Comparison of ENCODE assay signal across 8 cellular contexts in genomic region chr3:118817748-118818165, GRCh38.
DNase-seq lines count a peak whose midpoint lies in the region; ATAC-seq, FAIRE-seq and TF ChIP-seq lines count a peak whose summit lies in the region.

No MANE protein-coding gene starts in this region.

- no TSS peak for BruUV-seq in mammary epithelial cell (replicated peaks; lab: Mats Ljungman, UMichigan)

- DNase-seq in A549 (ENCODE audit: low read depth in 1 of 2, low spot score in 1 of 2), result peak; percentile 44 to 70
- DNase-seq in RPMI7951 (ENCODE audit: low read depth), result peak; percentile 47
- peak; percentile 42 for DNase-seq in mammary epithelial cell
- DNase-seq in left colon, result peak in 1 of 2 donors; percentile 41
- DNase-seq in stimulated activated CD8-positive, alpha-beta memory T cell treated with anti-CD3 and anti-CD28 coated beads, Interleukin-7, amount 100 ng/mL, for 24 hours (ENCODE audit: low read depth), result peak; percentile 1

- CTCF ChIA-PET in A549 (lab: Yijun Ruan, JAX), result interaction anchor here (1.2 to 2.5 kb wide), 5 partner anchors 9 to 820 kb away, joined by 3 to 18 read pairs (median 4); no protein-coding TSS in a partner anchor
- CTCF ChIA-PET in HEK293 (lab: Yijun Ruan, JAX), result interaction anchor here (1.2 kb wide), 1 partner anchor 88 kb away, joined by 3 read pairs; no protein-coding TSS in a partner anchor
- CTCF ChIA-PET in mammary epithelial cell (lab: Charles Lee; ENCODE audit: low non-redundant PET), result no interaction called here

- 22% methylated on average over 5 of the region's 5 CpGs for WGBS in A549 (ENCODE audit: missing lambda C conversion rate)
- 26% methylated on average over 5 of the region's 5 CpGs for WGBS in mammary epithelial cell (ENCODE audit: low coverage, missing lambda C conversion rate)

- peak; percentile 91 for TF ChIP-seq CTCF in A549 (IDR thresholded peaks at IDR 0.05)
- TF ChIP-seq CTCF in GM12872 (IDR thresholded peaks at IDR 0.05; ENCODE audit: insufficient read depth, low read depth, low read length), result peak; percentile 83
- TF ChIP-seq CTCF in HEK293 (tag by site-specific recombination; IDR thresholded peaks at IDR 0.05), result no peak
- TF ChIP-seq CTCF in Loucy (conservative IDR thresholded peaks at IDR 0.05; ENCODE audit: low read length), result peak; percentile 79
- TF ChIP-seq CTCF in mammary epithelial cell (conservative IDR thresholded peaks at IDR 0.05 in 1 of 2, IDR thresholded peaks at IDR 0.05 in 1 of 2; ENCODE audit: extremely low read depth in 1 of 2, insufficient read depth in 1 of 2, low read depth in 1 of 2, low read length in 2 of 2), result peak; percentile 79 to 86

- TF ChIP-seq RAD21 in A549 (conservative IDR thresholded peaks at IDR 0.05 in 1 of 2, IDR thresholded peaks at IDR 0.05 in 1 of 2), result peak; percentile 80 to 85

- no peaks in the 10 kb centered on the region for H3K9me2 ChIP-seq in Loucy (replicated peaks; ENCODE audit: low read depth, low read length)

- peak; percentile 92 for FAIRE-seq in A549 (lab: Jason Lieb, UNC)

- H3K36me3 ChIP-seq in HEK293 (ENCODE audit: control insufficient read depth in 2 of 2, insufficient read depth in 1 of 2, low read length in 2 of 2) (no peaks in the 10 kb centered on the region), Loucy (ENCODE audit: insufficient read depth, low read length) (no peaks in the 10 kb centered on the region), mammary epithelial cell (ENCODE audit: insufficient read depth, low read length) (no peaks in the 10 kb centered on the region)

- POLR2A ChIA-PET in A549 (lab: Yijun Ruan, JAX) (no interaction called here), HEK293 (lab: Yijun Ruan, JAX) (no interaction called here)

- no peaks in the 10 kb centered on the region for H3K27me3 ChIP-seq in Loucy (ENCODE audit: insufficient read depth, low read length, poor library complexity, severe bottlenecking)
- H3K27me3 ChIP-seq in mammary epithelial cell (ENCODE audit: insufficient read depth, low read length), result no peaks in the 10 kb centered on the region

- peak; percentile 82 to 96 for ATAC-seq in A549
- peak; percentile 56 for ATAC-seq in left colon

- no peak for TF ChIP-seq POLR2A in A549 (IDR thresholded peaks at IDR 0.05; ENCODE audit: low read length)

- intact Hi-C loops in mammary epithelial cell (cut with micrococcal nuclease), result loop anchor here (2.0 to 5.0 kb wide), 2 partner anchors 180 to 1799 kb away; no protein-coding TSS in a partner anchor
- intact Hi-C loops in left colon (cut with DNase I, micrococcal nuclease), result no loop called here

- H3F3A ChIP-seq in Loucy (ENCODE audit: low read depth), result no peaks in the 10 kb centered on the region

- H3K9ac ChIP-seq in Loucy (ENCODE audit: low read depth, low read length, poor library complexity, severe bottlenecking), result no peak overlapping the region
- H3K9ac ChIP-seq in mammary epithelial cell (ENCODE audit: insufficient read depth, low read length), result no peak overlapping the region

- H3K4me2 ChIP-seq in A549 (peak overlapping the region; percentile 47; the same call in 2 of the 3 replicates), Loucy (ENCODE audit: low read depth, low read length, poor library complexity, severe bottlenecking) (no peak overlapping the region), mammary epithelial cell (ENCODE audit: insufficient read depth, low read depth, low read length) (no peak overlapping the region)

- in situ Hi-C loops in mammary epithelial cell (cut with MboI; ENCODE audit: low sequenced_read_pairs in 2 of 2), result no loop called here

- H3K4me1 ChIP-seq in A549, result peaks cover 18% of the 10 kb centered on the region; the same call in 2 of the 3 replicates
- no peaks in the 10 kb centered on the region for H3K4me1 ChIP-seq in HEK293 (ENCODE audit: control insufficient read depth, insufficient read depth, low read length)
- no peaks in the 10 kb centered on the region for H3K4me1 ChIP-seq in Loucy (ENCODE audit: insufficient read depth, low read length, poor library complexity, severe bottlenecking)
- no peaks in the 10 kb centered on the region for H3K4me1 ChIP-seq in mammary epithelial cell (ENCODE audit: insufficient read depth, low read length)

- H2AFZ ChIP-seq in Loucy (ENCODE audit: low read length) (0 out of 2 replicates have a peak overlapping the region, but pooled peaks have one; percentile 4), mammary epithelial cell (ENCODE audit: low read depth, low read length) (no peak overlapping the region)

- no peaks in the 10 kb centered on the region for H3K79me2 ChIP-seq in Loucy (ENCODE audit: insufficient read depth, low read length)
- H3K79me2 ChIP-seq in mammary epithelial cell (ENCODE audit: insufficient read depth, low read length), result no peaks in the 10 kb centered on the region

- H4K20me1 ChIP-seq in Loucy (ENCODE audit: insufficient read depth, low read length, poor library complexity, severe bottlenecking), result no peaks in the 10 kb centered on the region
- H4K20me1 ChIP-seq in mammary epithelial cell (ENCODE audit: insufficient read depth, low read length), result no peaks in the 10 kb centered on the region

- TF ChIP-seq EP300 in A549 (IDR thresholded peaks at IDR 0.05), result no peak

- H3K9me3 ChIP-seq in A549 (no peaks in the 10 kb centered on the region), HEK293 (ENCODE audit: control insufficient read depth, insufficient read depth, low read depth, low read length) (no peaks in the 10 kb centered on the region), Loucy (ENCODE audit: insufficient read depth, low read depth, low read length) (no peaks in the 10 kb centered on the region), mammary epithelial cell (replicated peaks; ENCODE audit: insufficient read depth, low read length) (no peaks in the 10 kb centered on the region)

- no peak overlapping the region for H3K4me3 ChIP-seq in A549
- no peak overlapping the region for H3K4me3 ChIP-seq in HEK293 (ENCODE audit: low read depth, low read length)
- H3K4me3 ChIP-seq in Loucy (ENCODE audit: low read length, poor library complexity, severe bottlenecking), result no peak overlapping the region
- no peak overlapping the region for H3K4me3 ChIP-seq in mammary epithelial cell (replicated peaks in 1 of 3; ENCODE audit: insufficient read depth in 1 of 3, low read depth in 2 of 3, low read length in 3 of 3)

- dilution Hi-C loops in mammary epithelial cell (cut with HindIII; ENCODE audit: low sequenced_read_pairs), result no loop called here

- H3K27ac ChIP-seq in A549 (peak overlapping the region in 1 of 2 experiments; percentile 17; a peak in 2 of 6 replicates), HEK293 (ENCODE audit: extremely low read depth, low read depth, low read length) (no peak overlapping the region), mammary epithelial cell (ENCODE audit: insufficient read depth, low read depth, low read length) (no peak overlapping the region)

TF ChIP-seq in A549, 52 proteins besides CTCF, POLR2A, EP300 and RAD21:
- TF ChIP-seq SMC3 (IDR thresholded peaks at IDR 0.05) (peak; percentile 73), RNF2 (IDR thresholded peaks at IDR 0.05; ENCODE audit: borderline replicate concordance, low read depth) (no peak), JUN (IDR thresholded peaks at IDR 0.05) (no peak)

TF ChIP-seq in HEK293, 187 proteins besides CTCF, POLR2A, EP300 and RAD21:
- TF ChIP-seq ZNF704 (tag by site-specific recombination; IDR thresholded peaks at IDR 0.05), result no peak
- peak; percentile 57 for TF ChIP-seq ZNF654 (tag by site-specific recombination; IDR thresholded peaks at IDR 0.05; ENCODE audit: low read depth)
- no peak for TF ChIP-seq SCRT2 (tag by site-specific recombination; IDR thresholded peaks at IDR 0.05)
TF ChIP-seq in HEK293: peak in this region for 1.

Comparison
In these comparisons a context has a peak if more than half of its experiments do, and no peak if none do; other contexts are left out.
1. Of the 5 proteins assayed by ChIP-seq in both HEK293 and A549: peak only in HEK293: none; only in A549: CTCF; in both: none; in neither: 4.